Comparison of ENCODE assay signal across 23 cellular contexts in genomic region chr15:60052796-60053195, GRCh38. TPM values are rescaled to one million over a fixed set of nuclear protein-coding genes. Genes with fewer than 3 reads are reported as not detected.
DNase-seq lines count a peak whose midpoint lies in the region; ATAC-seq, FAIRE-seq and TF ChIP-seq lines count a peak whose summit lies in the region.
"Had no signal": no experiment of that assay in that cellular context is flagged by ENCODE, and none has a peak within 500 bp of the region (broad histone marks: within the 10 kb centered on the region; RNA-seq: fewer than 3 reads in every experiment).

No MANE protein-coding gene starts in this region.

- H3F3A ChIP-seq in PC-9 (ENCODE audit: insufficient read depth, low read depth) = no peaks in the 10 kb centered on the region

- H3K4me2 ChIP-seq in PC-9 = no peak overlapping the region

- no peaks in the 10 kb centered on the region for H3K36me3 ChIP-seq in PC-9 (ENCODE audit: low read depth)
- H3K36me3 ChIP-seq in MG63 = no peaks in the 10 kb centered on the region
- H3K36me3 ChIP-seq: BE2C had no signal

- no peaks in the 10 kb centered on the region for H3K79me2 ChIP-seq in PC-9 (ENCODE audit: low read depth)

- CTCF ChIA-PET in PC-9 (lab: Charles Lee) = no interaction called here

- no TSS peak for BruUV-seq in PC-9 (replicated peaks; lab: Mats Ljungman, UMichigan)

- FAIRE-seq in H54 (lab: Jason Lieb, UNC) = peak; percentile 33
- FAIRE-seq: GM12892, GM19239, HepG2, HTR-8/SVneo had no signal

- H3K27me3 ChIP-seq in foreskin keratinocyte = no peaks in the 10 kb centered on the region
- H3K27me3 ChIP-seq in PC-9 (ENCODE audit: insufficient read depth, low read depth) = no peaks in the 10 kb centered on the region
- H3K27me3 ChIP-seq in MG63 = no peaks in the 10 kb centered on the region; the same call in 1 of the 2 replicates

- no peaks in the 10 kb centered on the region for H4K20me1 ChIP-seq in PC-9 (ENCODE audit: insufficient read depth)

- DNase-seq in H54 (ENCODE audit: insufficient read length, low spot score) (no peak), NCI-H226 (peak; percentile 23), astrocyte of the spinal cord (ENCODE audit: low read depth, low spot score) (peak; percentile 17), foreskin keratinocyte (peak; percentile 62 to 83), NCI-H2107 (lab: John Stamatoyannopoulos, UW) (no peak), PC-9 (no peak), MG63 (no peak)
- DNase-seq: ACHN; BE2C; CD4-positive, alpha-beta memory T cell; DMS153; DMS79 treated with DMSO at 0.1 percent for 48 hours; EL; GDM1; GM23248; H7 had no signal

- ATAC-seq in foreskin keratinocyte (peak; percentile 84), HG03175 (IDR thresholded peaks at IDR 0.05; ENCODE audit: unreplicated experiment) (no peak)
- ATAC-seq: HepG2 had no signal

- peaks cover 4% of the 10 kb centered on the region; the same call in 1 of the 2 replicates for H3K9me3 ChIP-seq in PC-9 (ENCODE audit: insufficient read depth, low read depth)
- peaks cover 8% of the 10 kb centered on the region; the same call in 1 of the 2 replicates for H3K9me3 ChIP-seq in MG63
- H3K9me3 ChIP-seq: BE2C had no signal

- H2AFZ ChIP-seq in PC-9 = no peak overlapping the region
- H2AFZ ChIP-seq: GM23248 had no signal

- no peak for TF ChIP-seq POLR2A in H54 (IDR thresholded peaks at IDR 0.05; ENCODE audit: low read depth, low read length)

- POLR2A ChIA-PET in PC-9 (lab: Charles Lee; ENCODE audit: unreplicated experiment) = no interaction called here

- H3K9me2 ChIP-seq in PC-9 (ENCODE audit: insufficient read depth) = no peaks in the 10 kb centered on the region

- intact Hi-C loops in PC-9 (cut with micrococcal nuclease; ENCODE audit: unreplicated experiment) = no loop called here

- in situ Hi-C loops in astrocyte of the spinal cord (cut with HindIII; ENCODE audit: low sequenced_read_pairs) = no loop called here

- peaks cover 23% of the 10 kb centered on the region for H3K4me1 ChIP-seq in foreskin keratinocyte
- H3K4me1 ChIP-seq in PC-9 (replicated peaks; ENCODE audit: insufficient read depth) = no peaks in the 10 kb centered on the region
- H3K4me1 ChIP-seq: BE2C had no signal

- no peak overlapping the region for H3K4me3 ChIP-seq in astrocyte of the spinal cord (ENCODE audit: low read depth, low read length)
- no peak overlapping the region for H3K4me3 ChIP-seq in PC-9
- H3K4me3 ChIP-seq in MG63 = no peak overlapping the region
- H3K4me3 ChIP-seq: GM23248 had no signal

- no peak for TF ChIP-seq CTCF in astrocyte of the spinal cord (IDR thresholded peaks at IDR 0.05; ENCODE audit: low read depth, low read length)
- TF ChIP-seq CTCF in foreskin keratinocyte (conservative IDR thresholded peaks at IDR 0.05) = no peak
- no peak for TF ChIP-seq CTCF in PC-9 (conservative IDR thresholded peaks at IDR 0.05)

- H3K27ac ChIP-seq in foreskin keratinocyte = peak overlapping the region; percentile 72
- H3K27ac ChIP-seq in PC-9 = no peak overlapping the region
- H3K27ac ChIP-seq: C4-2B, GM23248 had no signal

RNA-seq across cellular contexts. Expression of gene FOXB1, which starts 48.7 kb away (rescaled TPM):
- not detected in 2 replicates for total RNA-seq in foreskin keratinocyte
- not detected in 2 replicates for polyA plus RNA-seq in foreskin keratinocyte
- 2.2 and 2.7 TPM in 2 replicates for total RNA-seq in PC-9 (2021)
- total RNA-seq in MG63 (2014; rRNA removed; shearing (Covaris generic); ENCODE audit: low replicate concordance) = not detected in 2 replicates
- total RNA-seq: A172, GM23248, HepG2 had no signal
- polyA plus RNA-seq: GM23248, HepG2 had no signal

Comparison
In these comparisons a context has a peak if more than half of its experiments do, and no peak if none do; other contexts are left out.
1. DNase-seq: peak in NCI-H226 (single experiment), astrocyte of the spinal cord (single experiment) and foreskin keratinocyte (2 of 2); none in H54 (single experiment), NCI-H2107 (single experiment), PC-9 (0 of 2) and MG63 (single experiment).